ENCODE assay signal across 32 cellular contexts in genomic region chr17:66620528-66620927, GRCh38.
"Had no signal": no experiment of that assay in that cellular context is flagged by ENCODE, and none has a peak within 500 bp of the region (broad histone marks: within the 10 kb centered on the region; RNA-seq: fewer than 3 reads in every experiment).

No MANE protein-coding gene starts in this region.

- H3K27me3 ChIP-seq: cardiac muscle cell, dorsolateral prefrontal cortex, gastroesophageal sphincter, left lung, sigmoid colon, suprapubic skin, tibial artery, upper lobe of right lung had no signal

- H3K27ac ChIP-seq: cardiac muscle cell, dorsolateral prefrontal cortex, gastroesophageal sphincter, left lung, lower lobe of right lung, parathyroid adenoma, psoas muscle, sigmoid colon, suprapubic skin, tibial artery, upper lobe of right lung had no signal

- H3K4me1 ChIP-seq: gastroesophageal sphincter, left lung, lower lobe of right lung, parathyroid adenoma, psoas muscle, suprapubic skin, tibial artery, upper lobe of right lung had no signal

- H3K36me3 ChIP-seq: cardiac muscle cell, gastroesophageal sphincter, left lung, lower lobe of right lung, sigmoid colon, suprapubic skin, tibial artery, upper lobe of right lung had no signal

- H3K9me3 ChIP-seq: gastroesophageal sphincter, left lung, lower lobe of right lung, psoas muscle, sigmoid colon, suprapubic skin, tibial artery, upper lobe of right lung had no signal

- H3K9me3 Mint-ChIP-seq: activated CD4-positive, alpha-beta T cell treated with anti-CD3 and anti-CD28 coated beads, Interleukin-2, amount 10 ng/mL, durations not matched to agents 7 days and 5 days; activated T-cell treated with anti-CD3 and anti-CD28 coated beads, Interleukin-2, amount 50 U/mL, for 4 hours; activated T-helper 2 cell treated with anti-CD3 and anti-CD28 coated beads, Interferon-gamma antibody, Interleukin-2, Interleukin-4, amounts not matched to agents 10 μg/mL and 5 μg/mL and 100 μg/mL, durations not matched to agents 14 hours and 24 hours and 36 hours; naive thymus-derived CD8-positive, alpha-beta T cell; WTC11 had no signal

- H3K36me3 Mint-ChIP-seq: brain, WTC11 had no signal

- H3K4me3 ChIP-seq: cardiac muscle cell, coronary artery, dorsolateral prefrontal cortex, gastroesophageal sphincter, left lung, lower lobe of right lung, psoas muscle, sigmoid colon, suprapubic skin, tibial artery, upper lobe of right lung had no signal

- H3K27ac Mint-ChIP-seq: activated CD4-positive, alpha-beta T cell treated with anti-CD3 and anti-CD28 coated beads, Interleukin-2, amount 10 ng/mL, durations not matched to agents 7 days and 5 days; activated CD8-positive, alpha-beta T cell treated with anti-CD3 and anti-CD28 coated beads for 36 hours; activated naive CD8-positive, alpha-beta T cell; activated T-helper 2 cell treated with anti-CD3 and anti-CD28 coated beads, Interferon-gamma antibody, Interleukin-2, Interleukin-4, amounts not matched to agents 10 μg/mL and 5 μg/mL and 100 μg/mL, durations not matched to agents 14 hours and 24 hours and 36 hours; WTC11 had no signal

- H2AFZ ChIP-seq: parathyroid adenoma had no signal

- FAIRE-seq: islet of Langerhans, small intestine had no signal

- H3K9ac ChIP-seq: parathyroid adenoma had no signal

- DNase-seq: activated CD4-positive, alpha-beta T cell treated with anti-CD3 and anti-CD28 coated beads for 1 hour; activated CD4-positive, alpha-beta T cell treated with anti-CD3 and anti-CD28 coated beads, Interleukin-2, amount 10 ng/mL, durations not matched to agents 7 days and 5 days; activated CD8-positive, alpha-beta T cell treated with anti-CD3 and anti-CD28 coated beads for 36 hours; activated T-cell treated with anti-CD3 and anti-CD28 coated beads, Interleukin-2, amount 50 U/mL, for 4 hours; aorta; cerebellar nuclear complex; dorsolateral prefrontal cortex; effector memory CD4-positive, alpha-beta T cell; left lung; lower lobe of right lung; mesenchymal stem cell; naive thymus-derived CD8-positive, alpha-beta T cell; nucleus accumbens; psoas muscle; sigmoid colon; small intestine; stimulated activated CD4-positive, alpha-beta T cell treated with anti-CD3 and anti-CD28 coated beads, Interleukin-1b, Interleukin-23, amount 100 ng/mL, for 48 hours; stimulated activated naive CD4-positive, alpha-beta T cell; T-helper 2 cell; tibial artery; upper lobe of right lung had no signal

- H3K27me3 Mint-ChIP-seq: activated CD4-positive, alpha-beta T cell treated with anti-CD3 and anti-CD28 coated beads, Interleukin-2, amount 10 ng/mL, durations not matched to agents 7 days and 5 days; activated CD8-positive, alpha-beta T cell treated with anti-CD3 and anti-CD28 coated beads for 36 hours; activated naive CD8-positive, alpha-beta T cell; brain; naive thymus-derived CD8-positive, alpha-beta T cell had no signal

- H3K79me2 ChIP-seq: parathyroid adenoma had no signal

- ATAC-seq: activated CD8-positive, alpha-beta T cell treated with anti-CD3 and anti-CD28 coated beads for 36 hours; activated T-cell treated with anti-CD3 and anti-CD28 coated beads, Interleukin-2, amount 50 U/mL, for 4 hours; gastroesophageal sphincter; left lung; lower lobe of right lung; naive thymus-derived CD8-positive, alpha-beta T cell; psoas muscle; upper lobe of right lung; WTC11 had no signal

- H3K4me3 Mint-ChIP-seq: activated CD4-positive, alpha-beta T cell treated with anti-CD3 and anti-CD28 coated beads, Interleukin-2, amount 10 ng/mL, durations not matched to agents 7 days and 5 days; activated CD8-positive, alpha-beta T cell treated with anti-CD3 and anti-CD28 coated beads for 36 hours; activated naive CD8-positive, alpha-beta T cell; activated T-cell treated with anti-CD3 and anti-CD28 coated beads, Interleukin-2, amount 50 U/mL, for 4 hours; brain; naive thymus-derived CD8-positive, alpha-beta T cell; neural crest cell; WTC11 had no signal
